Comparison of ENCODE assay signal across 12 cellular contexts in genomic region chr2:28623582-28624405, GRCh38.
DNase-seq lines count a peak whose midpoint lies in the region; ATAC-seq and TF ChIP-seq lines count a peak whose summit lies in the region.
"Had no signal": no experiment of that assay in that cellular context is flagged by ENCODE, and none has a peak within 500 bp of the region (broad histone marks: within the 10 kb centered on the region; RNA-seq: fewer than 3 reads in every experiment).

No MANE protein-coding gene starts in this region.

- H4K20me1 ChIP-seq in neural progenitor cell (ENCODE audit: low read depth): no peaks in the 10 kb centered on the region

- H3K9ac ChIP-seq in neural progenitor cell: no peak overlapping the region

- no peak overlapping the region for H2AFZ ChIP-seq in neural progenitor cell (replicated peaks)

- H3K27me3 Mint-ChIP-seq in dendritic cell treated with granulocyte-macrophage colony-stimulating factor and Interleukin-4, amounts not matched to agents 40 ng/mL and 50 ng/mL, for 4 days: no peaks in the 10 kb centered on the region
- H3K27me3 Mint-ChIP-seq in neural progenitor cell (ENCODE audit: insufficient read depth, low read depth): peaks cover 27% of the 10 kb centered on the region
- H3K27me3 Mint-ChIP-seq: B cell had no signal

- no peaks in the 10 kb centered on the region for H3K36me3 ChIP-seq in right atrium auricular region
- H3K36me3 ChIP-seq in neural progenitor cell: no peaks in the 10 kb centered on the region
- H3K36me3 ChIP-seq in vagina: no peaks in the 10 kb centered on the region

- peaks cover 8% of the 10 kb centered on the region for H3K36me3 Mint-ChIP-seq in dendritic cell treated with granulocyte-macrophage colony-stimulating factor and Interleukin-4, amounts not matched to agents 40 ng/mL and 50 ng/mL, for 4 days (ENCODE audit: low read depth)
- no peaks in the 10 kb centered on the region for H3K36me3 Mint-ChIP-seq in neural progenitor cell

- peak overlapping the region; percentile 85 for H3K27ac Mint-ChIP-seq in dendritic cell treated with granulocyte-macrophage colony-stimulating factor and Interleukin-4, amounts not matched to agents 40 ng/mL and 50 ng/mL, for 4 days
- H3K27ac Mint-ChIP-seq in neural progenitor cell: peak overlapping the region; percentile 62

- peaks cover 84% of the 10 kb centered on the region for H3K4me1 Mint-ChIP-seq in dendritic cell treated with granulocyte-macrophage colony-stimulating factor and Interleukin-4, amounts not matched to agents 40 ng/mL and 50 ng/mL, for 4 days (ENCODE audit: low read depth)
- peaks cover 59% of the 10 kb centered on the region for H3K4me1 Mint-ChIP-seq in neural progenitor cell

- H3K4me1 ChIP-seq in right atrium auricular region (peaks cover 0 to 64% of the 10 kb centered on the region in 2 donors), neural progenitor cell (peaks cover 26% of the 10 kb centered on the region), vagina (peaks cover 71% of the 10 kb centered on the region)

- H3K79me2 ChIP-seq in neural progenitor cell (ENCODE audit: low read depth): no peaks in the 10 kb centered on the region

- ATAC-seq in left ventricle myocardium superior (no peak), GM21723 (IDR thresholded peaks at IDR 0.05; ENCODE audit: unreplicated experiment) (no peak)

- H3K4me3 Mint-ChIP-seq in dendritic cell treated with granulocyte-macrophage colony-stimulating factor and Interleukin-4, amounts not matched to agents 40 ng/mL and 50 ng/mL, for 4 days: no peak overlapping the region
- H3K4me3 Mint-ChIP-seq in neural progenitor cell: no peak overlapping the region

- TF ChIP-seq CTCF in right atrium auricular region (IDR thresholded peaks at IDR 0.05) (no peak), neural progenitor cell (IDR thresholded peaks at IDR 0.05) (no peak), vagina (IDR thresholded peaks at IDR 0.05) (no peak)

- intact Hi-C loops in left ventricle myocardium superior (cut with micrococcal nuclease) (no loop called here), vagina (cut with DNase I) (loop anchor here (10.0 kb wide), 1 partner anchor 131 kb away; the partner anchor contains the start of gene PPP1CB)
- intact Hi-C loops in dendritic cell treated with granulocyte-macrophage colony-stimulating factor and Interleukin-4, amounts not matched to agents 40 ng/mL and 50 ng/mL, for 4 days (cut with micrococcal nuclease): no loop called here

- H3K9me3 Mint-ChIP-seq in dendritic cell treated with granulocyte-macrophage colony-stimulating factor and Interleukin-4, amounts not matched to agents 40 ng/mL and 50 ng/mL, for 4 days: no peaks in the 10 kb centered on the region
- H3K9me3 Mint-ChIP-seq in neural progenitor cell: no peaks in the 10 kb centered on the region

- DNase-seq in right atrium auricular region (ENCODE audit: low spot score) (no peak), left ventricle myocardium superior (no peak), neural progenitor cell (ENCODE audit: low spot score) (no peak), vagina (ENCODE audit: extremely low spot score in 2 of 2) (no peak), NCI-H1417 (lab: John Stamatoyannopoulos, UW) (no peak), NCI-H69 (lab: John Stamatoyannopoulos, UW) (no peak)
- DNase-seq: amniotic stem cell, NCI-H1930, SIG-M5 had no signal

- no peak overlapping the region for H3K4me3 ChIP-seq in right atrium auricular region
- no peak overlapping the region for H3K4me3 ChIP-seq in neural progenitor cell
- H3K4me3 ChIP-seq in vagina: no peak overlapping the region

- TF ChIP-seq POLR2A in vagina (IDR thresholded peaks at IDR 0.05): no peak

- H3K9me3 ChIP-seq in right atrium auricular region (no peaks in the 10 kb centered on the region), neural progenitor cell (ENCODE audit: low read depth) (no peaks in the 10 kb centered on the region), vagina (no peaks in the 10 kb centered on the region)

- H3F3A ChIP-seq in neural progenitor cell (ENCODE audit: low read depth): peaks cover 23% of the 10 kb centered on the region

- H3K27ac ChIP-seq in right atrium auricular region (peak overlapping the region; percentile 17 to 92), neural progenitor cell (no peak overlapping the region), vagina (peak overlapping the region; percentile 25)

- H3K4me2 ChIP-seq in neural progenitor cell: no peak overlapping the region

- H3K27me3 ChIP-seq in right atrium auricular region (no peaks in the 10 kb centered on the region), neural progenitor cell (no peaks in the 10 kb centered on the region), vagina (no peaks in the 10 kb centered on the region)
